3 cellular contexts compared by ENCODE assay signal in the genomic region with DNA sequence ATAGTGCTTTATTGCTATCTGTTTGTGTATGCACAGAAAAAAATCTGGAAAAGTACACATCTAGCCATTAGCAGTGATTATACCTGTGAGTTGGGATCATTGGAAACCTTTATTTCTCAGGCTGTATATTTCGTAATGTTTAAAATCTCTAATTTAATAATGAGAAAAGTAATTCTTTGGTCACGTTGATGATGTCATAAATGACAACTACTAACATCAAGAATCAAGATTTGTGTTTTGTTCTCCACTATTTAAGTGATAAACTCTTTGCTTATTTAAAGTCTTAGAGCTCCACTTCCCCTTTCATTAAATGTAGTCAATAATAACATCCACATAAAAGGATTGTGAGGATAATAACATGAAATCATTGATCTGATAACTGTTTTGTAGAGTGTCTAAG.
A peak's percentile ranks its signal among the peaks of the same experiment; 100 is the strongest.
TF ChIP-seq lines count a peak whose summit lies in the region.

No MANE protein-coding gene starts in this region.

TF ChIP-seq in HepG2, 621 proteins besides CTCF, POLR2A, EP300 and RAD21:
- TF ChIP-seq, protein P1, sequence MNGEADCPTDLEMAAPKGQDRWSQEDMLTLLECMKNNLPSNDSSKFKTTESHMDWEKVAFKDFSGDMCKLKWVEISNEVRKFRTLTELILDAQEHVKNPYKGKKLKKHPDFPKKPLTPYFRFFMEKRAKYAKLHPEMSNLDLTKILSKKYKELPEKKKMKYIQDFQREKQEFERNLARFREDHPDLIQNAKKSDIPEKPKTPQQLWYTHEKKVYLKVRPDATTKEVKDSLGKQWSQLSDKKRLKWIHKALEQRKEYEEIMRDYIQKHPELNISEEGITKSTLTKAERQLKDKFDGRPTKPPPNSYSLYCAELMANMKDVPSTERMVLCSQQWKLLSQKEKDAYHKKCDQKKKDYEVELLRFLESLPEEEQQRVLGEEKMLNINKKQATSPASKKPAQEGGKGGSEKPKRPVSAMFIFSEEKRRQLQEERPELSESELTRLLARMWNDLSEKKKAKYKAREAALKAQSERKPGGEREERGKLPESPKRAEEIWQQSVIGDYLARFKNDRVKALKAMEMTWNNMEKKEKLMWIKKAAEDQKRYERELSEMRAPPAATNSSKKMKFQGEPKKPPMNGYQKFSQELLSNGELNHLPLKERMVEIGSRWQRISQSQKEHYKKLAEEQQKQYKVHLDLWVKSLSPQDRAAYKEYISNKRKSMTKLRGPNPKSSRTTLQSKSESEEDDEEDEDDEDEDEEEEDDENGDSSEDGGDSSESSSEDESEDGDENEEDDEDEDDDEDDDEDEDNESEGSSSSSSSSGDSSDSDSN (CRISPR knock-in tag; IDR thresholded peaks at IDR 0.05): no peak
- peak; percentile 91 for TF ChIP-seq ATF7 (IDR thresholded peaks at IDR 0.05)
- no peak for TF ChIP-seq ATF7 (CRISPR knock-in tag; IDR thresholded peaks at IDR 0.05)
- peak; percentile 72 for TF ChIP-seq CREB1 (IDR thresholded peaks at IDR 0.05)
- no peak for TF ChIP-seq CREB1 (CRISPR knock-in tag; IDR thresholded peaks at IDR 0.05)

TF ChIP-seq in HEK293, 187 proteins besides CTCF, POLR2A, EP300 and RAD21:
- TF ChIP-seq, protein P2, sequence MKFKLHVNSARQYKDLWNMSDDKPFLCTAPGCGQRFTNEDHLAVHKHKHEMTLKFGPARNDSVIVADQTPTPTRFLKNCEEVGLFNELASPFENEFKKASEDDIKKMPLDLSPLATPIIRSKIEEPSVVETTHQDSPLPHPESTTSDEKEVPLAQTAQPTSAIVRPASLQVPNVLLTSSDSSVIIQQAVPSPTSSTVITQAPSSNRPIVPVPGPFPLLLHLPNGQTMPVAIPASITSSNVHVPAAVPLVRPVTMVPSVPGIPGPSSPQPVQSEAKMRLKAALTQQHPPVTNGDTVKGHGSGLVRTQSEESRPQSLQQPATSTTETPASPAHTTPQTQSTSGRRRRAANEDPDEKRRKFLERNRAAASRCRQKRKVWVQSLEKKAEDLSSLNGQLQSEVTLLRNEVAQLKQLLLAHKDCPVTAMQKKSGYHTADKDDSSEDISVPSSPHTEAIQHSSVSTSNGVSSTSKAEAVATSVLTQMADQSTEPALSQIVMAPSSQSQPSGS (tag by site-specific recombination; IDR thresholded peaks at IDR 0.05; ENCODE audit: low read depth): 0 out of 2 replicates have a peak, but pooled peaks have one; percentile 35
- TF ChIP-seq ZNF76 (tag by site-specific recombination; IDR thresholded peaks at IDR 0.05; ENCODE audit: borderline replicate concordance, low read depth): no peak

TF ChIP-seq in GM12878, 131 proteins besides CTCF, POLR2A, EP300 and RAD21:
- TF ChIP-seq ATF7 (IDR thresholded peaks at IDR 0.05; ENCODE audit: low read depth): peak; percentile 60; the same call in 1 of the 2 replicates
- TF ChIP-seq MEF2B (IDR thresholded peaks at IDR 0.05; ENCODE audit: partially characterized antibody, poor library complexity, severe bottlenecking): no peak
